In genomic region chr19:23312515-23312914, GRCh38 we compare ENCODE assay signal across 23 cellular contexts.
DNase-seq lines count a peak whose midpoint lies in the region; ATAC-seq and TF ChIP-seq lines count a peak whose summit lies in the region.
"Had no signal": no experiment of that assay in that cellular context is flagged by ENCODE, and none has a peak within 500 bp of the region (broad histone marks: within the 10 kb centered on the region; RNA-seq: fewer than 3 reads in every experiment).

No MANE protein-coding gene starts in this region.

- CTCF ChIA-PET in MCF 10A (lab: Yijun Ruan, JAX), result interaction anchor here (0.6 to 0.9 kb wide), 2 partner anchors 43 to 373 kb away, joined by 3 read pairs; no protein-coding TSS in a partner anchor
- CTCF ChIA-PET in mammary epithelial cell (lab: Charles Lee; ENCODE audit: low non-redundant PET), result no interaction called here

- no peak overlapping the region for H3K9ac ChIP-seq in mammary epithelial cell (ENCODE audit: insufficient read depth, low read length)
- H3K9ac ChIP-seq: BLaER1 had no signal

- peaks cover 21% of the 10 kb centered on the region for H3K9me3 Mint-ChIP-seq in MCF 10A (ENCODE audit: unreplicated experiment)
- H3K9me3 Mint-ChIP-seq in natural killer cell treated with Interleukin-12 subunit alpha and Interleukin-12 subunit beta and Interleukin-15 and Interleukin-18, amount 100 ng/mL, for 72 hours, result peaks cover 11% of the 10 kb centered on the region

- no peaks in the 10 kb centered on the region for H3K27me3 ChIP-seq in breast epithelium
- H3K27me3 ChIP-seq in mammary epithelial cell (ENCODE audit: insufficient read depth, low read length), result no peaks in the 10 kb centered on the region
- H3K27me3 ChIP-seq: BLaER1, MG63 had no signal

- H3K9me3 ChIP-seq in breast epithelium, result no peaks in the 10 kb centered on the region
- H3K9me3 ChIP-seq in mammary epithelial cell (replicated peaks; ENCODE audit: insufficient read depth, low read length), result peaks cover 17% of the 10 kb centered on the region
- H3K9me3 ChIP-seq: BLaER1, MG63 had no signal

- intact Hi-C loops in MCF 10A (cut with micrococcal nuclease), result no loop called here
- intact Hi-C loops in breast epithelium (cut with DNase I; ENCODE audit: low total_unique reads), result no loop called here
- intact Hi-C loops in mammary epithelial cell (cut with micrococcal nuclease), result loop anchor here (2.0 to 10.0 kb wide), 2 partner anchors 62 to 212 kb away; partner anchors contain the start of gene ZNF724

- no peak overlapping the region for H3K27ac ChIP-seq in breast epithelium
- H3K27ac ChIP-seq in mammary epithelial cell (ENCODE audit: insufficient read depth, low read depth, low read length), result no peak overlapping the region
- H3K27ac ChIP-seq: 22Rv1, BLaER1 had no signal

- WGBS in mammary epithelial cell (ENCODE audit: low coverage, missing lambda C conversion rate), result 0% methylated on average over 1 of the region's 1 CpG

- DNase-seq in MCF 10A (ENCODE audit: unreplicated experiment) (peak; percentile 17), breast epithelium (ENCODE audit: low spot score in 2 of 2) (no peak), mammary epithelial cell (peak; percentile 97), kidney tubule cell (ENCODE audit: low spot score) (peak; percentile 85), DMS53 treated with DMSO at 0.1 percent for 48 hours (lab: John Stamatoyannopoulos, UW; ENCODE audit: unreplicated experiment) (no peak)
- DNase-seq in natural killer cell treated with Interleukin-12 subunit alpha and Interleukin-12 subunit beta and Interleukin-15 and Interleukin-18, amount 100 ng/mL, for 72 hours (ENCODE audit: low spot score), result no peak
- DNase-seq: ACHN; CD4-positive, alpha-beta T cell; COR-L47; DND-41; Karpas-422; MG63; NCI-H1417; NCI-H1694 treated with DMSO at 0.1 percent for 48 hours; NCI-H446 treated with DMSO at 0.1 percent for 48 hours; NCI-H526 treated with DMSO at 0.1 percent for 48 hours; RPMI8226 had no signal

- no peak overlapping the region for H2AFZ ChIP-seq in mammary epithelial cell (ENCODE audit: low read depth, low read length)
- H2AFZ ChIP-seq: PC-9 had no signal

- H3K4me1 ChIP-seq in breast epithelium (no peaks in the 10 kb centered on the region), mammary epithelial cell (ENCODE audit: insufficient read depth, low read length) (no peaks in the 10 kb centered on the region)
- H3K4me1 ChIP-seq: BLaER1 had no signal

- H3K27me3 Mint-ChIP-seq in MCF 10A (ENCODE audit: insufficient read depth, unreplicated experiment), result no peaks in the 10 kb centered on the region
- no peaks in the 10 kb centered on the region for H3K27me3 Mint-ChIP-seq in natural killer cell treated with Interleukin-12 subunit alpha and Interleukin-12 subunit beta and Interleukin-15 and Interleukin-18, amount 100 ng/mL, for 72 hours
- H3K27me3 Mint-ChIP-seq: CD4-positive, alpha-beta T cell had no signal

- H4K20me1 ChIP-seq in mammary epithelial cell (ENCODE audit: insufficient read depth, low read length), result no peaks in the 10 kb centered on the region
- H4K20me1 ChIP-seq: BLaER1 had no signal

- ATAC-seq in GM21529 (IDR thresholded peaks at IDR 0.05; ENCODE audit: unreplicated experiment) (no peak), HG02642 (IDR thresholded peaks at IDR 0.05; ENCODE audit: poor library complexity, unreplicated experiment) (no peak)
- no peak for ATAC-seq in natural killer cell treated with Interleukin-12 subunit alpha and Interleukin-12 subunit beta and Interleukin-15 and Interleukin-18, amount 100 ng/mL, for 72 hours
- ATAC-seq: SK-N-SH treated with all-trans-retinoic acid at 6 μM for 48 hours had no signal

- no peaks in the 10 kb centered on the region for H3K36me3 Mint-ChIP-seq in MCF 10A (ENCODE audit: insufficient read depth, unreplicated experiment)
- H3K36me3 Mint-ChIP-seq in natural killer cell treated with Interleukin-12 subunit alpha and Interleukin-12 subunit beta and Interleukin-15 and Interleukin-18, amount 100 ng/mL, for 72 hours, result peaks cover 9% of the 10 kb centered on the region

- no peak for TF ChIP-seq CTCF in MCF 10A (IDR thresholded peaks at IDR 0.05; ENCODE audit: unreplicated experiment)
- no peak for TF ChIP-seq CTCF in breast epithelium (IDR thresholded peaks at IDR 0.05)
- no peak for TF ChIP-seq CTCF in mammary epithelial cell (conservative IDR thresholded peaks at IDR 0.05 in 1 of 2, IDR thresholded peaks at IDR 0.05 in 1 of 2; ENCODE audit: extremely low read depth in 1 of 2, insufficient read depth in 1 of 2, low read depth in 1 of 2, low read length in 2 of 2)

- H3K36me3 ChIP-seq in breast epithelium (no peaks in the 10 kb centered on the region), mammary epithelial cell (ENCODE audit: insufficient read depth, low read length) (no peaks in the 10 kb centered on the region)
- H3K36me3 ChIP-seq: BLaER1, MG63 had no signal

- BruUV-seq in MCF 10A (replicated peaks; lab: Mats Ljungman, UMichigan) (no TSS peak), mammary epithelial cell (replicated peaks; lab: Mats Ljungman, UMichigan) (no TSS peak)

- POLR2A ChIA-PET in MCF 10A (lab: Yijun Ruan, JAX), result interaction anchor here (0.9 to 1.0 kb wide), 2 partner anchors 9 to 38 kb away, joined by 3 to 7 read pairs; no protein-coding TSS in a partner anchor

- no peak overlapping the region for H3K4me3 Mint-ChIP-seq in MCF 10A (ENCODE audit: unreplicated experiment)
- no peak overlapping the region for H3K4me3 Mint-ChIP-seq in natural killer cell treated with Interleukin-12 subunit alpha and Interleukin-12 subunit beta and Interleukin-15 and Interleukin-18, amount 100 ng/mL, for 72 hours
- H3K4me3 Mint-ChIP-seq: CD4-positive, alpha-beta T cell had no signal

- H3K4me3 ChIP-seq in breast epithelium (no peak overlapping the region), mammary epithelial cell (replicated peaks in 1 of 3; ENCODE audit: insufficient read depth in 1 of 3, low read depth in 2 of 3, low read length in 3 of 3) (no peak overlapping the region)
- H3K4me3 ChIP-seq: BLaER1, MG63, PC-9 had no signal

- in situ Hi-C loops in mammary epithelial cell (cut with MboI; ENCODE audit: low sequenced_read_pairs in 2 of 2), result no loop called here

- dilution Hi-C loops in mammary epithelial cell (cut with HindIII; ENCODE audit: low sequenced_read_pairs), result no loop called here

- no peaks in the 10 kb centered on the region for H3K4me1 Mint-ChIP-seq in MCF 10A (ENCODE audit: insufficient read depth, unreplicated experiment)
- H3K4me1 Mint-ChIP-seq in natural killer cell treated with Interleukin-12 subunit alpha and Interleukin-12 subunit beta and Interleukin-15 and Interleukin-18, amount 100 ng/mL, for 72 hours (ENCODE audit: low read depth in 2 of 2), result no peaks in the 10 kb centered on the region

- no peaks in the 10 kb centered on the region for H3K79me2 ChIP-seq in mammary epithelial cell (ENCODE audit: insufficient read depth, low read length)

- no peak for TF ChIP-seq POLR2A in breast epithelium (IDR thresholded peaks at IDR 0.05)

- H3K27ac Mint-ChIP-seq in MCF 10A (ENCODE audit: low read depth, unreplicated experiment), result no peak overlapping the region
- H3K27ac Mint-ChIP-seq in natural killer cell treated with Interleukin-12 subunit alpha and Interleukin-12 subunit beta and Interleukin-15 and Interleukin-18, amount 100 ng/mL, for 72 hours, result no peak overlapping the region
- H3K27ac Mint-ChIP-seq: CD4-positive, alpha-beta T cell had no signal

- H3K4me2 ChIP-seq in mammary epithelial cell (ENCODE audit: insufficient read depth, low read depth, low read length), result no peak overlapping the region
- H3K4me2 ChIP-seq: BLaER1, PC-9 had no signal

Comparison
In these comparisons a context has a peak if more than half of its experiments do, and no peak if none do; other contexts are left out.
1. DNase-seq: peak in MCF 10A (single experiment), mammary epithelial cell (single experiment) and kidney tubule cell (single experiment); none in breast epithelium (0 of 2), natural killer cell treated with Interleukin-12 subunit alpha and Interleukin-12 subunit beta and Interleukin-15 and Interleukin-18, amount 100 ng/mL, for 72 hours (single experiment) and DMS53 treated with DMSO at 0.1 percent for 48 hours (single experiment).